Comparison of ENCODE assay signal across 21 cellular contexts in the genomic region with DNA sequence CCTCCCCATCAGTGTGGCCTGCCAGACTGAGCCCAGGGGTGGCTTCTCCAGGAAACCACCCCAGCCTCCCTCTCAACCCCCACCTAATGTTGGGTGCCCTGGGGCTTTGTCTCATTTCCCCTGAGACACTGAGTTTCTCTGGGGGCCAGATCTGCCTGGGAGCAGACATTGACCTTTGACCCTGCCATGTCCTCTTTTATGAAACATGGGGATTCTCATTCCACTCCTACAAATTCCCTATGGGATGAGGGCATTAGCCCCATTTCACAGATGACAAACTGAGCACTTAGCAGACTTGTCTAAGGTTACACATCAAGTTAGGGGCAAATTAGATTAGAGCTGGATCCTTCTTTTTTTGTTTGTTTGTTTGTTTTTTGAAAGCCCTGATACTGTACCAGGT. TPM values are rescaled to one million over a fixed set of nuclear protein-coding genes. Genes with fewer than 3 reads are reported as not detected.
DNase-seq lines count a peak whose midpoint lies in the region; ATAC-seq, FAIRE-seq and TF ChIP-seq lines count a peak whose summit lies in the region.
"Had no signal": no experiment of that assay in that cellular context is flagged by ENCODE, and none has a peak within 500 bp of the region (broad histone marks: within the 10 kb centered on the region; RNA-seq: fewer than 3 reads in every experiment).

No MANE protein-coding gene starts in this region.

- H3K9me3 ChIP-seq in HepG2 (ENCODE audit: low read length) (no peaks in the 10 kb centered on the region), right lobe of liver (no peaks in the 10 kb centered on the region), neuronal stem cell (replicated peaks in 1 of 2; ENCODE audit: control insufficient read depth in 2 of 2, insufficient read depth in 1 of 2, low read depth in 1 of 2, low read length in 2 of 2) (peaks cover 0 to 2% of the 10 kb centered on the region in 2 donors)
- H3K9me3 ChIP-seq: A549, Caco-2 had no signal

- POLR2A ChIA-PET in HepG2 (lab: Yijun Ruan, JAX) = no interaction called here

- H2BK12ac ChIP-seq in neuronal stem cell (ENCODE audit: low read length) = peak overlapping the region; percentile 51

- CTCF ChIA-PET in HepG2 (lab: Yijun Ruan, JAX; ENCODE audit: low intra/inter-chr PET ratio, low total read pairs) = no interaction called here

- H3K23ac ChIP-seq in neuronal stem cell (ENCODE audit: low read depth, low read length, poor library complexity) = peak overlapping the region; percentile 27

- peak overlapping the region; percentile 81 for H3K18ac ChIP-seq in neuronal stem cell (ENCODE audit: low read length)

- TF ChIP-seq CTCF in HepG2 (CRISPR knock-in tag; IDR thresholded peaks at IDR 0.05) = no peak
- TF ChIP-seq CTCF in right lobe of liver (IDR thresholded peaks at IDR 0.05) = no peak
- TF ChIP-seq CTCF in GM20000 (IDR thresholded peaks at IDR 0.05; ENCODE audit: extremely low read depth, missing control alignments) = no peak

- H3K9ac ChIP-seq in HepG2 (ENCODE audit: insufficient read depth, low read depth, low read length) (no peak overlapping the region), neuronal stem cell (ENCODE audit: low read depth, low read length, poor library complexity) (peak overlapping the region; percentile 18)

- no peak for ATAC-seq in HepG2
- no peak for ATAC-seq in right lobe of liver
- ATAC-seq: A549 had no signal

- no peaks in the 10 kb centered on the region for H3K9me3 Mint-ChIP-seq in activated T-helper 1 cell treated with anti-CD3 and anti-CD28 coated beads, Interleukin-12 subunit alpha, Interleukin-12 subunit beta, Interleukin-2, Interleukin-4 antibody, amounts not matched to agents 30 ng/mL and 10 ng/mL and 1 ng/mL, durations not matched to agents 14 hours and 24 hours and 36 hours
- H3K9me3 Mint-ChIP-seq: CD4-positive, alpha-beta T cell; H9 had no signal

- H3K27me3 ChIP-seq in HepG2 (ENCODE audit: control insufficient read depth in 1 of 2, insufficient read depth in 2 of 2, low read length in 2 of 2) (peaks cover 11 to 49% of the 10 kb centered on the region in 2 experiments; a peak in 4 of 5 replicates), right lobe of liver (no peaks in the 10 kb centered on the region), neuronal stem cell (ENCODE audit: control insufficient read depth in 3 of 3, insufficient read depth in 3 of 3, low read depth in 1 of 3, low read length in 3 of 3) (peaks cover under 1 to 68% (median 38%) of the 10 kb centered on the region in 3 experiments)

- no peak for TF ChIP-seq RAD21 in HepG2 (CRISPR knock-in tag; IDR thresholded peaks at IDR 0.05)

- DNase-seq in HepG2 (ENCODE audit: low spot score) (no peak), right lobe of liver (no peak), caudate nucleus (lab: John Stamatoyannopoulos, UW) (no peak), neuronal stem cell (ENCODE audit: low spot score) (no peak), substantia nigra (lab: John Stamatoyannopoulos, UW) (no peak), GM20000 (ENCODE audit: low spot score) (no peak), NCI-H187 (lab: John Stamatoyannopoulos, UW) (no peak)
- no peak for DNase-seq in activated T-helper 1 cell treated with anti-CD3 and anti-CD28 coated beads, Interleukin-12 subunit alpha, Interleukin-12 subunit beta, Interleukin-2, Interleukin-4 antibody, amounts not matched to agents 30 ng/mL and 10 ng/mL and 1 ng/mL, durations not matched to agents 14 hours and 24 hours and 36 hours (ENCODE audit: low spot score)
- DNase-seq: AML-193; Caco-2; CD4-positive, alpha-beta T cell; GOT3; H9 had no signal

- H3K36me3 Mint-ChIP-seq in activated T-helper 1 cell treated with anti-CD3 and anti-CD28 coated beads, Interleukin-12 subunit alpha, Interleukin-12 subunit beta, Interleukin-2, Interleukin-4 antibody, amounts not matched to agents 30 ng/mL and 10 ng/mL and 1 ng/mL, durations not matched to agents 14 hours and 24 hours and 36 hours (ENCODE audit: low read depth) = no peaks in the 10 kb centered on the region

- intact Hi-C loops in HepG2 (cut with micrococcal nuclease; ENCODE audit: unreplicated experiment) = no loop called here
- intact Hi-C loops in right lobe of liver (cut with DNase I) = no loop called here
- intact Hi-C loops in activated T-helper 1 cell treated with anti-CD3 and anti-CD28 coated beads, Interleukin-12 subunit alpha, Interleukin-12 subunit beta, Interleukin-2, Interleukin-4 antibody, amounts not matched to agents 30 ng/mL and 10 ng/mL and 1 ng/mL, durations not matched to agents 14 hours and 24 hours and 36 hours (cut with micrococcal nuclease) = no loop called here

- H2BK15ac ChIP-seq in neuronal stem cell (ENCODE audit: low read length) = no peak overlapping the region

- H2AK5ac ChIP-seq in neuronal stem cell (ENCODE audit: low read depth, low read length) = peak overlapping the region; percentile 9

- H3K27ac ChIP-seq in HepG2 (ENCODE audit: extremely low read length, insufficient read depth, low read length) = no peak overlapping the region
- H3K27ac ChIP-seq in right lobe of liver = no peak overlapping the region
- H3K27ac ChIP-seq in caudate nucleus (ENCODE audit: low read depth, low read length) = peak overlapping the region; percentile 44
- H3K27ac ChIP-seq in neuronal stem cell (replicated peaks; ENCODE audit: low read length) = peak overlapping the region; percentile 76
- peak overlapping the region; percentile 53 for H3K27ac ChIP-seq in substantia nigra (ENCODE audit: low read depth, low read length, poor library complexity, severe bottlenecking)
- H3K27ac ChIP-seq: 22Rv1, A549, C4-2B had no signal

- no peaks in the 10 kb centered on the region for H3K4me1 Mint-ChIP-seq in activated T-helper 1 cell treated with anti-CD3 and anti-CD28 coated beads, Interleukin-12 subunit alpha, Interleukin-12 subunit beta, Interleukin-2, Interleukin-4 antibody, amounts not matched to agents 30 ng/mL and 10 ng/mL and 1 ng/mL, durations not matched to agents 14 hours and 24 hours and 36 hours (ENCODE audit: low read depth)

- H3K4me3 ChIP-seq in HepG2 (replicated peaks in 1 of 3; ENCODE audit: insufficient read depth in 1 of 3, low read depth in 2 of 3, low read length in 3 of 3) (no peak overlapping the region), right lobe of liver (no peak overlapping the region), neuronal stem cell (ENCODE audit: low read length in 2 of 2) (no peak overlapping the region)
- H3K4me3 ChIP-seq: A549 had no signal

- no peak for FAIRE-seq in HepG2 (lab: Jason Lieb, UNC)
- FAIRE-seq: A549, G401.6, GM12892, GM18507 had no signal

- TF ChIP-seq POLR2A in HepG2 (IDR thresholded peaks at IDR 0.05; ENCODE audit: insufficient read depth in 1 of 2, low read depth in 2 of 2, low read length in 2 of 2) (peak in 1 of 2 experiments; percentile 19; a peak in 1 of 4 replicates), right lobe of liver (IDR thresholded peaks at IDR 0.05) (no peak)

- peaks cover 24% of the 10 kb centered on the region for H3K27me3 Mint-ChIP-seq in activated T-helper 1 cell treated with anti-CD3 and anti-CD28 coated beads, Interleukin-12 subunit alpha, Interleukin-12 subunit beta, Interleukin-2, Interleukin-4 antibody, amounts not matched to agents 30 ng/mL and 10 ng/mL and 1 ng/mL, durations not matched to agents 14 hours and 24 hours and 36 hours (ENCODE audit: insufficient read depth)

- no peak overlapping the region for H2BK5ac ChIP-seq in neuronal stem cell (ENCODE audit: low read length)

- H3K4ac ChIP-seq in neuronal stem cell (ENCODE audit: low read length) = no peak overlapping the region

- H3K4me1 ChIP-seq in HepG2 (ENCODE audit: insufficient read depth, low read length) (peaks cover 35% of the 10 kb centered on the region), right lobe of liver (no peaks in the 10 kb centered on the region), neuronal stem cell (ENCODE audit: control insufficient read depth in 2 of 2, insufficient read depth in 1 of 2, low read depth in 1 of 2, low read length in 2 of 2) (peaks cover 18 to 46% of the 10 kb centered on the region in 2 donors)

- H3K36me3 ChIP-seq in HepG2 (replicated peaks in 1 of 2; ENCODE audit: control insufficient read depth in 1 of 2, insufficient read depth in 2 of 2, low read length in 2 of 2) (no peaks in the 10 kb centered on the region), right lobe of liver (no peaks in the 10 kb centered on the region), neuronal stem cell (replicated peaks in 1 of 2; ENCODE audit: control insufficient read depth in 2 of 2, insufficient read depth in 2 of 2, low read length in 2 of 2) (no peaks in the 10 kb centered on the region)

- TF ChIP-seq EP300 in HepG2 (IDR thresholded peaks at IDR 0.05; ENCODE audit: low read depth in 2 of 2, low read length in 2 of 2) (no peak), HepG2 (CRISPR knock-in tag; IDR thresholded peaks at IDR 0.05; ENCODE audit: borderline replicate concordance) (no peak)

- BruUV-seq in HepG2 (replicated peaks; lab: Mats Ljungman, UMichigan) = no TSS peak

- H4K91ac ChIP-seq in neuronal stem cell (ENCODE audit: low read depth, low read length, poor library complexity) = no peak overlapping the region

- H3K4me2 ChIP-seq in HepG2 (ENCODE audit: low read depth, low read length) = no peak overlapping the region
- peak overlapping the region; percentile 51 for H3K4me2 ChIP-seq in neuronal stem cell (ENCODE audit: insufficient read depth, low read length, poor library complexity, severe bottlenecking)
- H3K4me2 ChIP-seq: A549 had no signal

- peaks cover 2% of the 10 kb centered on the region for H3K79me1 ChIP-seq in neuronal stem cell (ENCODE audit: low read depth, low read length)

- H2AFZ ChIP-seq in HepG2 (ENCODE audit: low read length) (no peak overlapping the region), neuronal stem cell (ENCODE audit: low read length) (no peak overlapping the region)

- in situ Hi-C loops in HepG2 (cut with HindIII; ENCODE audit: extremely low pct_ligation_motif_present, low pct_unique_long_range_greater_than_20kb) = no loop called here

- no peak overlapping the region for H3K4me3 Mint-ChIP-seq in activated T-helper 1 cell treated with anti-CD3 and anti-CD28 coated beads, Interleukin-12 subunit alpha, Interleukin-12 subunit beta, Interleukin-2, Interleukin-4 antibody, amounts not matched to agents 30 ng/mL and 10 ng/mL and 1 ng/mL, durations not matched to agents 14 hours and 24 hours and 36 hours
- H3K4me3 Mint-ChIP-seq: CD4-positive, alpha-beta T cell had no signal

- H3K79me2 ChIP-seq in HepG2 (ENCODE audit: insufficient read depth, low read length) = no peaks in the 10 kb centered on the region

- no peak overlapping the region for H4K8ac ChIP-seq in neuronal stem cell (ENCODE audit: low read depth, low read length)

- no peaks in the 10 kb centered on the region for H4K20me1 ChIP-seq in HepG2 (ENCODE audit: insufficient read depth, low read length)

- H3K27ac Mint-ChIP-seq in activated T-helper 1 cell treated with anti-CD3 and anti-CD28 coated beads, Interleukin-12 subunit alpha, Interleukin-12 subunit beta, Interleukin-2, Interleukin-4 antibody, amounts not matched to agents 30 ng/mL and 10 ng/mL and 1 ng/mL, durations not matched to agents 14 hours and 24 hours and 36 hours = no peak overlapping the region
- H3K27ac Mint-ChIP-seq: CD4-positive, alpha-beta T cell had no signal

- H2BK120ac ChIP-seq in neuronal stem cell (ENCODE audit: low read depth, low read length) = no peak overlapping the region

- H3K14ac ChIP-seq in neuronal stem cell (ENCODE audit: low read length) = no peak overlapping the region

RNA-seq across cellular contexts. Expression of a gene that starts 24.1 kb away (rescaled TPM):
- total RNA-seq in HepG2 (2016; rRNA removed; fragmentation: Illumina TruSeq; extraction: Trizol) = 19.9 and 73.5 TPM in 2 replicates
- total RNA-seq in HepG2 (2016; cell fraction: cytosol; rRNA removed; fragmentation: Illumina TruSeq; extraction: Trizol; ENCODE audit: low read depth) = 27.1 and 27.2 TPM in 2 replicates
- 19.0 and 70.7 TPM in 2 replicates for total RNA-seq in HepG2 (2016; cell fraction: insoluble cytoplasmic fraction; rRNA removed; fragmentation: Illumina TruSeq; extraction: Trizol)
- total RNA-seq in HepG2 (2016; cell fraction: membrane; rRNA removed; fragmentation: Illumina TruSeq; extraction: Trizol) = 28.4 and 29.7 TPM in 2 replicates
- 120 and 140 TPM in 2 replicates for total RNA-seq in HepG2 (2016; cell fraction: nucleus; rRNA removed; fragmentation: Illumina TruSeq; extraction: Trizol)
- 61.8 and 90.0 TPM in 2 replicates for polyA plus RNA-seq in HepG2 (2011; rRNA removed)
- 15.8 and 22.5 TPM in 2 replicates for polyA plus RNA-seq in HepG2 (2011; cell fraction: cytosol; rRNA removed)
- 518 and 570 TPM in 2 replicates for polyA plus RNA-seq in HepG2 (2011; cell fraction: nucleus; rRNA removed)
- 48.2 and 62.5 TPM in 2 replicates for polyA plus RNA-seq in HepG2 (2012)
- polyA plus RNA-seq in HepG2 (2016; cell fraction: cytosol; fragmentation: Illumina TruSeq; extraction: Trizol; ENCODE audit: low read depth) = 19.4 and 21.4 TPM in 2 replicates
- polyA plus RNA-seq in HepG2 (2016; cell fraction: insoluble cytoplasmic fraction; fragmentation: Illumina TruSeq; extraction: Trizol; ENCODE audit: low read depth) = 25.1 and 33.6 TPM in 2 replicates
- polyA plus RNA-seq in HepG2 (2016; cell fraction: membrane; fragmentation: Illumina TruSeq; extraction: Trizol; ENCODE audit: low read depth) = 30.5 and 32.9 TPM in 2 replicates
- 499 and 532 TPM in 2 replicates for polyA plus RNA-seq in HepG2 (2016; cell fraction: nucleus; fragmentation: Illumina TruSeq; extraction: Trizol; ENCODE audit: insufficient read depth, low read depth)
- 63.5 TPM in 1 of 2 replicates, not detected in the other for polyA minus RNA-seq in HepG2 (2011; rRNA and poly(A)+ RNA removed; ENCODE audit: low replicate concordance)
- polyA minus RNA-seq in HepG2 (2011; cell fraction: cytosol; rRNA and poly(A)+ RNA removed) = 7.9 and 12.7 TPM in 2 replicates
- polyA minus RNA-seq in HepG2 (2011; cell fraction: nucleus; rRNA and poly(A)+ RNA removed) = 124 and 143 TPM in 2 replicates
- total RNA-seq in right lobe of liver = 1 to 10 TPM in 2 of 6 experiments, under 1 TPM in 2, not detected in 2; 0.42 to 1.6 (median 1.1) TPM
- polyA plus RNA-seq in neuronal stem cell (2013, experiment 1 of 2) = 0.03 TPM
- polyA plus RNA-seq in neuronal stem cell (2013, experiment 2 of 2) = 0.03 TPM
- total RNA-seq in activated T-helper 1 cell treated with anti-CD3 and anti-CD28 coated beads, Interleukin-12 subunit alpha, Interleukin-12 subunit beta, Interleukin-2, Interleukin-4 antibody, amounts not matched to agents 30 ng/mL and 10 ng/mL and 1 ng/mL, durations not matched to agents 14 hours and 24 hours and 36 hours = not detected in 2 replicates
- total RNA-seq: CD4-positive, alpha-beta T cell; HT-29 had no signal
- polyA plus RNA-seq: BJ had no signal

RNA-seq across cellular contexts. Expression of a gene that starts 54.8 kb away (rescaled TPM):
- 1.6 and 2.6 TPM in 2 replicates for total RNA-seq in HepG2 (2016; rRNA removed; fragmentation: Illumina TruSeq; extraction: Trizol)
- 3.1 and 3.2 TPM in 2 replicates for total RNA-seq in HepG2 (2016; cell fraction: cytosol; rRNA removed; fragmentation: Illumina TruSeq; extraction: Trizol; ENCODE audit: low read depth)
- total RNA-seq in HepG2 (2016; cell fraction: insoluble cytoplasmic fraction; rRNA removed; fragmentation: Illumina TruSeq; extraction: Trizol) = 1.7 and 2.4 TPM in 2 replicates
- total RNA-seq in HepG2 (2016; cell fraction: membrane; rRNA removed; fragmentation: Illumina TruSeq; extraction: Trizol) = 1.8 and 4.6 TPM in 2 replicates
- total RNA-seq in HepG2 (2016; cell fraction: nucleus; rRNA removed; fragmentation: Illumina TruSeq; extraction: Trizol) = 1.3 and 1.8 TPM in 2 replicates
- polyA plus RNA-seq in HepG2 (2011; rRNA removed) = 1.5 and 1.6 TPM in 2 replicates
- polyA plus RNA-seq in HepG2 (2011; cell fraction: cytosol; rRNA removed) = 2.1 and 3.4 TPM in 2 replicates
- polyA plus RNA-seq in HepG2 (2011; cell fraction: nucleus; rRNA removed) = 0.64 and 1.1 TPM in 2 replicates
- polyA plus RNA-seq in HepG2 (2012) = 1.0 and 1.6 TPM in 2 replicates
- 3.0 and 3.7 TPM in 2 replicates for polyA plus RNA-seq in HepG2 (2016; cell fraction: cytosol; fragmentation: Illumina TruSeq; extraction: Trizol; ENCODE audit: low read depth)
- polyA plus RNA-seq in HepG2 (2016; cell fraction: insoluble cytoplasmic fraction; fragmentation: Illumina TruSeq; extraction: Trizol; ENCODE audit: low read depth) = 2.9 and 3.8 TPM in 2 replicates
- 3.6 and 4.2 TPM in 2 replicates for polyA plus RNA-seq in HepG2 (2016; cell fraction: membrane; fragmentation: Illumina TruSeq; extraction: Trizol; ENCODE audit: low read depth)
- polyA plus RNA-seq in HepG2 (2016; cell fraction: nucleus; fragmentation: Illumina TruSeq; extraction: Trizol; ENCODE audit: insufficient read depth, low read depth) = 1.3 TPM in 1 of 2 replicates, not detected in the other
- 0.88 and 2.1 TPM in 2 replicates for polyA minus RNA-seq in HepG2 (2011; rRNA and poly(A)+ RNA removed; ENCODE audit: low replicate concordance)
- polyA minus RNA-seq in HepG2 (2011; cell fraction: cytosol; rRNA and poly(A)+ RNA removed) = not detected in 2 replicates
- polyA minus RNA-seq in HepG2 (2011; cell fraction: nucleus; rRNA and poly(A)+ RNA removed) = 1.3 TPM in 1 of 2 replicates, not detected in the other
- 1 to 10 TPM in 2 of 6 experiments, under 1 TPM in 2, not detected in 2; 0.37 to 1.1 (median 0.99) TPM for total RNA-seq in right lobe of liver
- polyA plus RNA-seq in neuronal stem cell (2013, experiment 1 of 2) = 0.52 TPM
- 0.66 TPM for polyA plus RNA-seq in neuronal stem cell (2013, experiment 2 of 2)
- total RNA-seq in activated T-helper 1 cell treated with anti-CD3 and anti-CD28 coated beads, Interleukin-12 subunit alpha, Interleukin-12 subunit beta, Interleukin-2, Interleukin-4 antibody, amounts not matched to agents 30 ng/mL and 10 ng/mL and 1 ng/mL, durations not matched to agents 14 hours and 24 hours and 36 hours = 0.81 TPM in 1 of 2 replicates, not detected in the other
- total RNA-seq: CD4-positive, alpha-beta T cell had no signal

RNA-seq across cellular contexts. Expression of a gene that starts 55.0 kb away (rescaled TPM):
- total RNA-seq in HepG2 (2016; rRNA removed; fragmentation: Illumina TruSeq; extraction: Trizol) (615 and 870 TPM in 2 replicates), right lobe of liver (100 to 1,000 TPM in 3 of 6 experiments, 10 to 100 TPM in 3; 79.3 to 179 (median 115) TPM)
- 207 and 214 TPM in 2 replicates for total RNA-seq in HepG2 (2016; cell fraction: cytosol; rRNA removed; fragmentation: Illumina TruSeq; extraction: Trizol; ENCODE audit: low read depth)
- total RNA-seq in HepG2 (2016; cell fraction: insoluble cytoplasmic fraction; rRNA removed; fragmentation: Illumina TruSeq; extraction: Trizol) = 624 and 897 TPM in 2 replicates
- 301 and 320 TPM in 2 replicates for total RNA-seq in HepG2 (2016; cell fraction: membrane; rRNA removed; fragmentation: Illumina TruSeq; extraction: Trizol)
- total RNA-seq in HepG2 (2016; cell fraction: nucleus; rRNA removed; fragmentation: Illumina TruSeq; extraction: Trizol) = 255 and 260 TPM in 2 replicates
- 301 and 319 TPM in 2 replicates for polyA plus RNA-seq in HepG2 (2011; rRNA removed)
- polyA plus RNA-seq in HepG2 (2011; cell fraction: cytosol; rRNA removed) = 366 and 378 TPM in 2 replicates
- polyA plus RNA-seq in HepG2 (2011; cell fraction: nucleus; rRNA removed) = 96.9 and 114 TPM in 2 replicates
- polyA plus RNA-seq in HepG2 (2012) = 221 and 275 TPM in 2 replicates
- 103 and 105 TPM in 2 replicates for polyA plus RNA-seq in HepG2 (2016; cell fraction: cytosol; fragmentation: Illumina TruSeq; extraction: Trizol; ENCODE audit: low read depth)
- polyA plus RNA-seq in HepG2 (2016; cell fraction: insoluble cytoplasmic fraction; fragmentation: Illumina TruSeq; extraction: Trizol; ENCODE audit: low read depth) = 652 and 701 TPM in 2 replicates
- 159 and 175 TPM in 2 replicates for polyA plus RNA-seq in HepG2 (2016; cell fraction: membrane; fragmentation: Illumina TruSeq; extraction: Trizol; ENCODE audit: low read depth)
- 306 and 309 TPM in 2 replicates for polyA plus RNA-seq in HepG2 (2016; cell fraction: nucleus; fragmentation: Illumina TruSeq; extraction: Trizol; ENCODE audit: insufficient read depth, low read depth)
- polyA minus RNA-seq in HepG2 (2011; rRNA and poly(A)+ RNA removed; ENCODE audit: low replicate concordance) = 227 and 626 TPM in 2 replicates
- polyA minus RNA-seq in HepG2 (2011; cell fraction: cytosol; rRNA and poly(A)+ RNA removed) = 253 and 292 TPM in 2 replicates
- 83.3 and 153 TPM in 2 replicates for polyA minus RNA-seq in HepG2 (2011; cell fraction: nucleus; rRNA and poly(A)+ RNA removed)
- polyA plus RNA-seq in neuronal stem cell (2013, experiment 1 of 2) = 153 TPM
- 152 TPM for polyA plus RNA-seq in neuronal stem cell (2013, experiment 2 of 2)
- total RNA-seq in activated T-helper 1 cell treated with anti-CD3 and anti-CD28 coated beads, Interleukin-12 subunit alpha, Interleukin-12 subunit beta, Interleukin-2, Interleukin-4 antibody, amounts not matched to agents 30 ng/mL and 10 ng/mL and 1 ng/mL, durations not matched to agents 14 hours and 24 hours and 36 hours = 567 and 570 TPM in 2 replicates

Comparison
In these comparisons a context has a peak if more than half of its experiments do, and no peak if none do; other contexts are left out.
1. RNA of a gene that starts 24.1 kb away (total RNA-seq): 19.0 to 140 TPM in HepG2; 0.42 to 1.6 TPM in right lobe of liver and not detected in activated T-helper 1 cell treated with anti-CD3 and anti-CD28 coated beads, Interleukin-12 subunit alpha, Interleukin-12 subunit beta, Interleukin-2, Interleukin-4 antibody, amounts not matched to agents 30 ng/mL and 10 ng/mL and 1 ng/mL, durations not matched to agents 14 hours and 24 hours and 36 hours; every median in the first group is over 4 times any median in the second.
2. H3K27ac ChIP-seq: peak in caudate nucleus (single experiment), neuronal stem cell (single experiment) and substantia nigra (single experiment); none in HepG2 (single experiment) and right lobe of liver (0 of 3).